Comparison of ENCODE assay signal across 9 cellular contexts in the genomic region with DNA sequence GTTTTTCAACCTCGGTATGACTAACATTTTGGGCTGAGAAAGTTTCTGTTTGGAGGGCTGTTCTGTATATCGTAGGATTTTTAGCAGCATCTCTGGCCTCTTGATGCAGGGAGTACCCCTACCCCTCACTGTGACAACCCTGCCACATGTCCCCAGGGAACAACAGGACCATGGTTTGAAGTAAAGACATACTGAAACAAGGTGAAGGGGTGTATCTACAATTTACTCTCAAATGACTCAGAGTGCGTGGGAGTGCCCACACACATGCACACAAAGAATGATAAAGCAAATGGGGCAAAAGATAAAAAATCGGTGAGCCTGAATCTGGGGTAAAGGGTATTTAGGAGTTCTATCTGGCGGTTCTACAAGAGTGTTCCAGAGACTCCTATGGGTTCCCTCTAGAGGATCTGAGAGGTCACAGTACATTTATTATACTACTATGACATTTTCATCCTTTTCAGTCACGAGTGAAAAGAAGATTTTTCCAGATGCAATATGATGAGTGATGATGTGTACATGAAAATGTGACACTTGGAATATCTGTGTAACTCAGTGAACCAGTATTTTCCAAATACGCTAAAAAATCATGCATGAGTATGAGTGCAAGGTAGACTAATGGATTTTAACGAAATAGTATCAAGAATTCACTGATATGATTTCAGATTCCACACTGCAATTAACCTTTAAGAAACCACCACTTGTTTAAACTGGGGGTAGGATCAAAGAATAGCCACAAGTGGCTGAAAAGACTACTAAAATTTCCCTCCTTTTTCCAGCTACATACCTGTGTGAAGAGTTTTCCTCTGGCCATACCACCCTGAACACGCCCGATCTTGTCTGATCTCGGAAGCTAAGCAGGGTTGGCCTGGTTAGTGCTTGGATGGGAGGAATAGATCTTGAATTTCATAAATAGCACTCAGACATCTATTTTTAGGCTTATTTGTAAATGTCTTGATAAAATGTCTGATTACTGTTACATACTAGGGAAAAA. TPM values are rescaled to one million over a fixed set of nuclear protein-coding genes. Genes with fewer than 3 reads are reported as not detected.
DNase-seq lines count a peak whose midpoint lies in the region; ATAC-seq and TF ChIP-seq lines count a peak whose summit lies in the region.
"Had no signal": no experiment of that assay in that cellular context is flagged by ENCODE, and none has a peak within 500 bp of the region (broad histone marks: within the 10 kb centered on the region; RNA-seq: fewer than 3 reads in every experiment).

No MANE protein-coding gene starts in this region.

- intact Hi-C loops in MCF 10A (cut with micrococcal nuclease) (no loop called here), breast epithelium (cut with DNase I; ENCODE audit: low total_unique reads) (no loop called here), head of caudate nucleus (cut with DNase I) (no loop called here), prostate gland (cut with DNase I) (no loop called here), heart right ventricle (cut with DNase I) (loop anchor here in 1 of 10 donors (10.0 kb wide), 1 partner anchor 73 kb away; the partner anchor contains the start of gene MAPK1)
- intact Hi-C loops in activated CD4-positive, alpha-beta T cell treated with anti-CD3 and anti-CD28 coated beads, Interleukin-2, amount 10 ng/mL, durations not matched to agents 24 days and 14 days (cut with micrococcal nuclease): loop anchor here (1.0 to 2.0 kb wide), 4 partner anchors 25 to 77 kb away; partner anchors contain the start of gene YPEL1

- no peak overlapping the region for H3K4me3 Mint-ChIP-seq in MCF 10A (ENCODE audit: unreplicated experiment)
- H3K4me3 Mint-ChIP-seq in activated CD4-positive, alpha-beta T cell treated with anti-CD3 and anti-CD28 coated beads, Interleukin-2, amount 10 ng/mL, durations not matched to agents 24 days and 14 days: peak overlapping the region; percentile 4

- no peaks in the 10 kb centered on the region for H3K9me3 Mint-ChIP-seq in MCF 10A (ENCODE audit: unreplicated experiment)
- H3K9me3 Mint-ChIP-seq in activated CD4-positive, alpha-beta T cell treated with anti-CD3 and anti-CD28 coated beads, Interleukin-2, amount 10 ng/mL, durations not matched to agents 24 days and 14 days: no peaks in the 10 kb centered on the region

- no peaks in the 10 kb centered on the region for H3K36me3 ChIP-seq in breast epithelium
- H3K36me3 ChIP-seq in prostate gland: no peaks in the 10 kb centered on the region
- H3K36me3 ChIP-seq in heart right ventricle: peaks cover 0 to 98% (median 15%) of the 10 kb centered on the region in 9 donors

- H3K4me1 Mint-ChIP-seq in MCF 10A (ENCODE audit: insufficient read depth, unreplicated experiment): peaks cover 6% of the 10 kb centered on the region
- H3K4me1 Mint-ChIP-seq in activated CD4-positive, alpha-beta T cell treated with anti-CD3 and anti-CD28 coated beads, Interleukin-2, amount 10 ng/mL, durations not matched to agents 24 days and 14 days: peaks cover 13% of the 10 kb centered on the region

- CTCF ChIA-PET in MCF 10A (lab: Yijun Ruan, JAX): no interaction called here

- DNase-seq in MCF 10A (ENCODE audit: unreplicated experiment) (peak; percentile 27), breast epithelium (ENCODE audit: low spot score in 2 of 2) (no peak), head of caudate nucleus (peak in 27 of 42 donors; percentile 14 to 66 (median 39)), superior temporal gyrus (ENCODE audit: extremely low spot score) (peak; percentile 36), prostate gland (ENCODE audit: low spot score) (no peak), GOT3 (lab: John Stamatoyannopoulos, UW) (no peak), heart right ventricle (no peak)
- peak; percentile 63 for DNase-seq in activated CD4-positive, alpha-beta T cell treated with anti-CD3 and anti-CD28 coated beads, Interleukin-2, amount 10 ng/mL, durations not matched to agents 24 days and 14 days

- peaks cover 34% of the 10 kb centered on the region for H3K36me3 Mint-ChIP-seq in MCF 10A (ENCODE audit: insufficient read depth, unreplicated experiment)
- peaks cover 30% of the 10 kb centered on the region for H3K36me3 Mint-ChIP-seq in activated CD4-positive, alpha-beta T cell treated with anti-CD3 and anti-CD28 coated beads, Interleukin-2, amount 10 ng/mL, durations not matched to agents 24 days and 14 days (ENCODE audit: low read depth)

- TF ChIP-seq POLR2A in breast epithelium (IDR thresholded peaks at IDR 0.05): no peak
- no peak for TF ChIP-seq POLR2A in prostate gland (IDR thresholded peaks at IDR 0.05)

- H3K4me3 ChIP-seq in breast epithelium (no peak overlapping the region), prostate gland (no peak overlapping the region), heart right ventricle (no peak overlapping the region)
- H3K4me3 ChIP-seq: BLaER1 had no signal

- no peaks in the 10 kb centered on the region for H3K27me3 ChIP-seq in breast epithelium
- H3K27me3 ChIP-seq in prostate gland (replicated peaks; ENCODE audit: insufficient read depth): no peaks in the 10 kb centered on the region
- no peaks in the 10 kb centered on the region for H3K27me3 ChIP-seq in heart right ventricle
- H3K27me3 ChIP-seq: BLaER1 had no signal

- H3K9me3 ChIP-seq in breast epithelium: no peaks in the 10 kb centered on the region
- no peaks in the 10 kb centered on the region for H3K9me3 ChIP-seq in prostate gland
- no peaks in the 10 kb centered on the region for H3K9me3 ChIP-seq in heart right ventricle
- H3K9me3 ChIP-seq: BLaER1 had no signal

- no TSS peak for BruUV-seq in MCF 10A (replicated peaks; lab: Mats Ljungman, UMichigan)

- H3K27ac ChIP-seq in breast epithelium: no peak overlapping the region
- no peak overlapping the region for H3K27ac ChIP-seq in prostate gland
- no peak overlapping the region for H3K27ac ChIP-seq in heart right ventricle
- H3K27ac ChIP-seq: BLaER1 had no signal

- POLR2A ChIA-PET in MCF 10A (lab: Yijun Ruan, JAX): interaction anchor here (1.7 kb wide), 1 partner anchor 74 kb away, joined by 6 read pairs; no protein-coding TSS in a partner anchor

- WGBS in prostate gland: 68% methylated on average over 11 of the region's 11 CpGs
- WGBS in heart right ventricle, 2 donors: 81 to 86% methylated on average over 11 of the region's 11 CpGs

- no peak for ATAC-seq in heart right ventricle

- no peaks in the 10 kb centered on the region for H3K27me3 Mint-ChIP-seq in MCF 10A (ENCODE audit: insufficient read depth, unreplicated experiment)
- no peaks in the 10 kb centered on the region for H3K27me3 Mint-ChIP-seq in activated CD4-positive, alpha-beta T cell treated with anti-CD3 and anti-CD28 coated beads, Interleukin-2, amount 10 ng/mL, durations not matched to agents 24 days and 14 days

- H3K27ac Mint-ChIP-seq in MCF 10A (ENCODE audit: low read depth, unreplicated experiment): peak overlapping the region; percentile 8
- H3K27ac Mint-ChIP-seq in activated CD4-positive, alpha-beta T cell treated with anti-CD3 and anti-CD28 coated beads, Interleukin-2, amount 10 ng/mL, durations not matched to agents 24 days and 14 days: peak overlapping the region; percentile 79

- TF ChIP-seq CTCF in MCF 10A (IDR thresholded peaks at IDR 0.05; ENCODE audit: unreplicated experiment) (no peak), breast epithelium (IDR thresholded peaks at IDR 0.05) (no peak), prostate gland (IDR thresholded peaks at IDR 0.05) (no peak), heart right ventricle (IDR thresholded peaks at IDR 0.05) (no peak)

- no peaks in the 10 kb centered on the region for H3K4me1 ChIP-seq in breast epithelium
- H3K4me1 ChIP-seq in prostate gland (replicated peaks): no peaks in the 10 kb centered on the region
- peaks cover 0 to 13% (median under 1%) of the 10 kb centered on the region in 9 donors for H3K4me1 ChIP-seq in heart right ventricle
- H3K4me1 ChIP-seq: BLaER1 had no signal

RNA-seq across cellular contexts. Expression of gene YPEL1, which starts 56.3 kb away (rescaled TPM):
- total RNA-seq in MCF 10A (2022): 0.07 and 0.27 TPM in 2 replicates
- total RNA-seq in breast epithelium: 1 to 10 TPM; 7.8 to 8.5 (median 7.9) TPM
- total RNA-seq in activated CD4-positive, alpha-beta T cell treated with anti-CD3 and anti-CD28 coated beads, Interleukin-2, amount 10 ng/mL, durations not matched to agents 24 days and 14 days: 0.61 and 1.3 TPM in 2 replicates
- total RNA-seq in prostate gland: 10 to 100 TPM in 1 of 2 donors, 1 to 10 TPM in 1; 2.9 to 16.2 TPM
- total RNA-seq in heart right ventricle: 10 to 100 TPM in 3 of 10 donors, 1 to 10 TPM in 7; 1.5 to 14.6 (median 8.0) TPM
- polyA plus RNA-seq in heart right ventricle: 1 to 10 TPM; 1.7 to 4.2 TPM

Comparison
In these comparisons a context has a peak if more than half of its experiments do, and no peak if none do; other contexts are left out.
1. DNase-seq: peak in MCF 10A (single experiment), activated CD4-positive, alpha-beta T cell treated with anti-CD3 and anti-CD28 coated beads, Interleukin-2, amount 10 ng/mL, durations not matched to agents 24 days and 14 days (single experiment), head of caudate nucleus (27 of 42) and superior temporal gyrus (single experiment); none in breast epithelium (0 of 2), prostate gland (single experiment), GOT3 (single experiment) and heart right ventricle (0 of 2).